ENCODE assay signal across 8 cellular contexts in genomic region chr11:11171854-11172253, GRCh38.
DNase-seq lines count a peak whose midpoint lies in the region; ATAC-seq and TF ChIP-seq lines count a peak whose summit lies in the region.
"Had no signal": no experiment of that assay in that cellular context is flagged by ENCODE, and none has a peak within 500 bp of the region (broad histone marks: within the 10 kb centered on the region; RNA-seq: fewer than 3 reads in every experiment).

No MANE protein-coding gene starts in this region.

- intact Hi-C loops in natural killer cell (cut with micrococcal nuclease), result no loop called here

- H3K4me3 ChIP-seq in NB4 (ENCODE audit: low read depth, low read length), result no peak overlapping the region

- peak overlapping the region; percentile 42 to 80 for H3K27ac Mint-ChIP-seq in natural killer cell

- peak; percentile 28 for DNase-seq in NB4 (ENCODE audit: low read depth)
- peak; percentile 24 for DNase-seq in natural killer cell
- no peak for DNase-seq in kidney glomerular epithelial cell (lab: John Stamatoyannopoulos, UW)
- DNase-seq in NCI-H1930 (lab: John Stamatoyannopoulos, UW), result no peak

- no peaks in the 10 kb centered on the region for H3K9me3 Mint-ChIP-seq in natural killer cell

- no peaks in the 10 kb centered on the region for H3K36me3 Mint-ChIP-seq in natural killer cell

- ATAC-seq in GM18867 (IDR thresholded peaks at IDR 0.05; ENCODE audit: unreplicated experiment) (peak; percentile 99), GM21737 (IDR thresholded peaks at IDR 0.05; ENCODE audit: unreplicated experiment) (peak; percentile 84), natural killer cell (peak; percentile 88 to 99 (median 97)), HG03135 (IDR thresholded peaks at IDR 0.05; ENCODE audit: unreplicated experiment) (no peak)

- peaks cover 17 to 21% of the 10 kb centered on the region in 2 donors for H3K4me1 Mint-ChIP-seq in natural killer cell

- TF ChIP-seq POLR2A in NB4 (IDR thresholded peaks at IDR 0.05; ENCODE audit: extremely low read depth, insufficient read length), result no peak

- peaks cover 26 to 79% of the 10 kb centered on the region in 2 donors for H3K27me3 Mint-ChIP-seq in natural killer cell (ENCODE audit: low read depth in 2 of 2)

- no peak for TF ChIP-seq CTCF in NB4 (IDR thresholded peaks at IDR 0.05; ENCODE audit: low read depth, low read length)
- TF ChIP-seq CTCF in natural killer cell (IDR thresholded peaks at IDR 0.05), result no peak

- peak overlapping the region; percentile 60 for H3K4me3 Mint-ChIP-seq in natural killer cell
- H3K4me3 Mint-ChIP-seq: IgD-negative memory B cell had no signal

Comparison
In these comparisons a context has a peak if more than half of its experiments do, and no peak if none do; other contexts are left out.
1. DNase-seq: peak in NB4 (single experiment) and natural killer cell (single experiment); none in kidney glomerular epithelial cell (single experiment) and NCI-H1930 (0 of 2).